In genomic region chr1:147496571-147496970, GRCh38 we compare ENCODE assay signal across 2 cellular contexts.
TF ChIP-seq lines count a peak whose summit lies in the region.

No MANE protein-coding gene starts in this region.

TF ChIP-seq in HCT116, 20 proteins besides CTCF, POLR2A, EP300 and RAD21 (continued from another document):
- TF ChIP-seq, protein P1, sequence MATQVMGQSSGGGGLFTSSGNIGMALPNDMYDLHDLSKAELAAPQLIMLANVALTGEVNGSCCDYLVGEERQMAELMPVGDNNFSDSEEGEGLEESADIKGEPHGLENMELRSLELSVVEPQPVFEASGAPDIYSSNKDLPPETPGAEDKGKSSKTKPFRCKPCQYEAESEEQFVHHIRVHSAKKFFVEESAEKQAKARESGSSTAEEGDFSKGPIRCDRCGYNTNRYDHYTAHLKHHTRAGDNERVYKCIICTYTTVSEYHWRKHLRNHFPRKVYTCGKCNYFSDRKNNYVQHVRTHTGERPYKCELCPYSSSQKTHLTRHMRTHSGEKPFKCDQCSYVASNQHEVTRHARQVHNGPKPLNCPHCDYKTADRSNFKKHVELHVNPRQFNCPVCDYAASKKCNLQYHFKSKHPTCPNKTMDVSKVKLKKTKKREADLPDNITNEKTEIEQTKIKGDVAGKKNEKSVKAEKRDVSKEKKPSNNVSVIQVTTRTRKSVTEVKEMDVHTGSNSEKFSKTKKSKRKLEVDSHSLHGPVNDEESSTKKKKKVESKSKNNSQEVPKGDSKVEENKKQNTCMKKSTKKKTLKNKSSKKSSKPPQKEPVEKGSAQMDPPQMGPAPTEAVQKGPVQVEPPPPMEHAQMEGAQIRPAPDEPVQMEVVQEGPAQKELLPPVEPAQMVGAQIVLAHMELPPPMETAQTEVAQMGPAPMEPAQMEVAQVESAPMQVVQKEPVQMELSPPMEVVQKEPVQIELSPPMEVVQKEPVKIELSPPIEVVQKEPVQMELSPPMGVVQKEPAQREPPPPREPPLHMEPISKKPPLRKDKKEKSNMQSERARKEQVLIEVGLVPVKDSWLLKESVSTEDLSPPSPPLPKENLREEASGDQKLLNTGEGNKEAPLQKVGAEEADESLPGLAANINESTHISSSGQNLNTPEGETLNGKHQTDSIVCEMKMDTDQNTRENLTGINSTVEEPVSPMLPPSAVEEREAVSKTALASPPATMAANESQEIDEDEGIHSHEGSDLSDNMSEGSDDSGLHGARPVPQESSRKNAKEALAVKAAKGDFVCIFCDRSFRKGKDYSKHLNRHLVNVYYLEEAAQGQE (IDR thresholded peaks at IDR 0.05; ENCODE audit: low read depth) = no peak

TF ChIP-seq in liver, 16 proteins besides CTCF, POLR2A, EP300 and RAD21 (continued from another document):
- TF ChIP-seq, protein P1 (IDR thresholded peaks at IDR 0.05) = no peak
